10 cellular contexts compared by ENCODE assay signal in the genomic region with DNA sequence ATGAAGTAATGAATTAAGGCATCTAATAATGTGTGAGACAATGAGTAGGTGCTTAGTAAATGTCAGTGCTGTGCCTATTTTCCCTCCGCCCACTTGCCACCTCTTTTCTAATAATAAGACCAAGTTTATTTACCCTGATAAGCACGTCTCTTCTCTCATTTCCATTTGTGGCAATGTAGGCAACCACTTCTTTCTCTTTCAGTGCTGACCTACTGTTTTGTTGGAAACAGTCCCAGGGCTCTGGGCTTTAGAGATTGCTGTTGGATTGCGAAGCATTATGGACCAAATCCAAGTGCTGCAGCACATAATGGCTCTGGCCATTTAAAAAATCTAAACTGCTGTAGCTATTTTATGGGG.
A peak's percentile ranks its signal among the peaks of the same experiment; 100 is the strongest.
DNase-seq lines count a peak whose midpoint lies in the region; FAIRE-seq and TF ChIP-seq lines count a peak whose summit lies in the region.
"Had no signal": no experiment of that assay in that cellular context is flagged by ENCODE, and none has a peak within 500 bp of the region (broad histone marks: within the 10 kb centered on the region; RNA-seq: fewer than 3 reads in every experiment).

No MANE protein-coding gene starts in this region.

- H3K4me2 ChIP-seq in skeletal muscle satellite cell (ENCODE audit: low read length) (peak overlapping the region; percentile 28), OCI-LY7 (ENCODE audit: low read length) (no peak overlapping the region)

- H3K79me2 ChIP-seq in OCI-LY7 (ENCODE audit: insufficient read depth, low read depth, low read length), result no peaks in the 10 kb centered on the region

- CTCF ChIA-PET in OCI-LY7 (lab: Charles Lee; ENCODE audit: unreplicated experiment), result no interaction called here

- no peaks in the 10 kb centered on the region for H4K20me1 ChIP-seq in OCI-LY7 (ENCODE audit: insufficient read depth, low read length)

- H3K4me3 ChIP-seq in fibroblast of the aortic adventitia (ENCODE audit: low read depth, low read length) (no peak overlapping the region), skeletal muscle satellite cell (ENCODE audit: low read length) (no peak overlapping the region), OCI-LY7 (ENCODE audit: low read depth, low read length, poor library complexity, severe bottlenecking) (no peak overlapping the region)

- H3K27me3 ChIP-seq in skeletal muscle satellite cell (ENCODE audit: control insufficient read depth, insufficient read depth, low read length), result no peaks in the 10 kb centered on the region

- peak; percentile 70 for FAIRE-seq in GM12892 (lab: Jason Lieb, UNC)
- FAIRE-seq: keratinocyte had no signal

- BruUV-seq in OCI-LY7 (replicated peaks; lab: Mats Ljungman, UMichigan), result no TSS peak

- no peak for TF ChIP-seq POLR2A in GM12892 (IDR thresholded peaks at IDR 0.05; ENCODE audit: low read depth, low read length)

- POLR2A ChIA-PET in OCI-LY7 (lab: Charles Lee), result interaction anchor here (4.7 kb wide), 1 partner anchor 15 kb away, joined by 19 read pairs; no protein-coding TSS in a partner anchor

- H3K4me1 ChIP-seq in skeletal muscle satellite cell (ENCODE audit: control insufficient read depth, insufficient read depth, low read length) (peaks cover 3% of the 10 kb centered on the region), OCI-LY7 (ENCODE audit: insufficient read depth, low read length, poor library complexity, severe bottlenecking) (peaks cover 10% of the 10 kb centered on the region)

- DNase-seq in GM12892 (ENCODE audit: insufficient read length) (no peak), OCI-M1 (lab: John Stamatoyannopoulos, UW) (peak; percentile 31), fibroblast of the aortic adventitia (ENCODE audit: low read depth) (peak; percentile 97), OCI-LY7 (ENCODE audit: low spot score) (no peak), COLO668 (lab: John Stamatoyannopoulos, UW; ENCODE audit: unreplicated experiment) (no peak), ecto neural progenitor cell (ENCODE audit: low spot score) (no peak)
- DNase-seq in stimulated activated CD4-positive, alpha-beta T cell treated with anti-CD3 and anti-CD28 coated beads, Interleukin-2, amount 100 ng/mL, for 48 hours, result no peak
- DNase-seq: NCI-H1436 had no signal

- H2AFZ ChIP-seq in OCI-LY7 (ENCODE audit: low read length), result no peak overlapping the region

- H3K36me3 ChIP-seq in skeletal muscle satellite cell (ENCODE audit: insufficient read depth, low read length) (no peaks in the 10 kb centered on the region), OCI-LY7 (ENCODE audit: insufficient read depth, low read length) (no peaks in the 10 kb centered on the region)

- TF ChIP-seq CTCF in fibroblast of the aortic adventitia (IDR thresholded peaks at IDR 0.05; ENCODE audit: insufficient read depth, low read length) (no peak), OCI-LY7 (conservative IDR thresholded peaks at IDR 0.05; ENCODE audit: low read length) (no peak)

- no peak overlapping the region for H3K27ac ChIP-seq in OCI-LY7 (ENCODE audit: low read depth, low read length, poor library complexity, severe bottlenecking)

- no peak overlapping the region for H3K9ac ChIP-seq in skeletal muscle satellite cell (ENCODE audit: low read depth, low read length)

- no peaks in the 10 kb centered on the region for H3K9me2 ChIP-seq in OCI-LY7 (ENCODE audit: insufficient read depth, low read length)

- H3K9me3 ChIP-seq in skeletal muscle satellite cell (replicated peaks; ENCODE audit: low read length) (no peaks in the 10 kb centered on the region), OCI-LY7 (ENCODE audit: low read length) (peaks cover 19% of the 10 kb centered on the region; the same call in 1 of the 2 replicates)

- intact Hi-C loops in OCI-LY7 (cut with micrococcal nuclease; ENCODE audit: unreplicated experiment), result no loop called here

Comparison
In these comparisons a context has a peak if more than half of its experiments do, and no peak if none do; other contexts are left out.
1. DNase-seq: peak in OCI-M1 (single experiment) and fibroblast of the aortic adventitia (single experiment); none in GM12892 (single experiment), OCI-LY7 (single experiment), COLO668 (single experiment), ecto neural progenitor cell (single experiment) and stimulated activated CD4-positive, alpha-beta T cell treated with anti-CD3 and anti-CD28 coated beads, Interleukin-2, amount 100 ng/mL, for 48 hours (0 of 2).